8 cellular contexts compared by ENCODE assay signal in genomic region chr2:112626604-112627059, GRCh38. TPM values are rescaled to one million over a fixed set of nuclear protein-coding genes. Genes with fewer than 3 reads are reported as not detected.
A peak's percentile ranks its signal among the peaks of the same experiment; 100 is the strongest.
DNase-seq lines count a peak whose midpoint lies in the region; ATAC-seq and TF ChIP-seq lines count a peak whose summit lies in the region.

No MANE protein-coding gene starts in this region.

- BruUV-seq in OCI-LY7 (replicated peaks; lab: Mats Ljungman, UMichigan): no TSS peak

- peaks cover 57 to 69% of the 10 kb centered on the region in 2 donors for H3K4me1 Mint-ChIP-seq in natural killer cell treated with Interleukin-12 subunit alpha and Interleukin-12 subunit beta and Interleukin-15 and Interleukin-18, amount 100 ng/mL, for 72 hours (ENCODE audit: low read depth in 2 of 2)

- H3K27ac ChIP-seq in OCI-LY7 (ENCODE audit: low read depth, low read length, poor library complexity, severe bottlenecking): no peak overlapping the region
- peak overlapping the region; percentile 46 to 77 (median 68) for H3K27ac ChIP-seq in esophagus muscularis mucosa (replicated peaks in 1 of 4)
- no peak overlapping the region for H3K27ac ChIP-seq in stomach smooth muscle (ENCODE audit: low read length)

- H3K27me3 ChIP-seq in esophagus muscularis mucosa (no peaks in the 10 kb centered on the region), stomach smooth muscle (ENCODE audit: control insufficient read depth in 1 of 2, insufficient read depth in 2 of 2, low read length in 2 of 2) (peaks cover 3 to 4% of the 10 kb centered on the region in 2 donors)

- CTCF ChIA-PET in OCI-LY7 (lab: Charles Lee; ENCODE audit: unreplicated experiment): interaction anchor here (0.6 to 1.4 kb wide), 3 partner anchors 22 to 100 kb away, joined by 3 to 5 read pairs (median 3); no protein-coding TSS in a partner anchor

- peak overlapping the region; percentile 78 for H2AFZ ChIP-seq in OCI-LY7 (ENCODE audit: low read length)

- no peaks in the 10 kb centered on the region for H3K9me3 Mint-ChIP-seq in natural killer cell treated with Interleukin-12 subunit alpha and Interleukin-12 subunit beta and Interleukin-15 and Interleukin-18, amount 100 ng/mL, for 72 hours

- H3K4me3 ChIP-seq in OCI-LY7 (ENCODE audit: low read depth, low read length, poor library complexity, severe bottlenecking) (peak overlapping the region; percentile 23), esophagus muscularis mucosa (peak overlapping the region; percentile 20 to 51 (median 33)), stomach smooth muscle (ENCODE audit: low read length in 2 of 2) (peak overlapping the region; percentile 64 to 69)

- H3K9me3 ChIP-seq in OCI-LY7 (ENCODE audit: low read length) (no peaks in the 10 kb centered on the region), esophagus muscularis mucosa (no peaks in the 10 kb centered on the region), stomach smooth muscle (ENCODE audit: control insufficient read depth in 2 of 2, low read length in 2 of 2) (no peaks in the 10 kb centered on the region)

- peaks cover 15% of the 10 kb centered on the region for H3K4me1 ChIP-seq in OCI-LY7 (ENCODE audit: insufficient read depth, low read length, poor library complexity, severe bottlenecking)
- H3K4me1 ChIP-seq in esophagus muscularis mucosa: peaks cover 18 to 37% (median 27%) of the 10 kb centered on the region in 4 donors
- peaks cover 8% of the 10 kb centered on the region for H3K4me1 ChIP-seq in stomach smooth muscle (ENCODE audit: control insufficient read depth, insufficient read depth, low read length)

- H3K27ac Mint-ChIP-seq in natural killer cell treated with Interleukin-12 subunit alpha and Interleukin-12 subunit beta and Interleukin-15 and Interleukin-18, amount 100 ng/mL, for 72 hours: peak overlapping the region; percentile 72 to 77

- no peaks in the 10 kb centered on the region for H3K79me2 ChIP-seq in OCI-LY7 (ENCODE audit: insufficient read depth, low read depth, low read length)

- 2% methylated on average over 6 of the region's 7 CpGs for WGBS in esophagus muscularis mucosa

- intact Hi-C loops in OCI-LY7 (cut with micrococcal nuclease; ENCODE audit: unreplicated experiment): loop anchor here (1.0 kb wide), 2 partner anchors 65 to 100 kb away; no protein-coding TSS in a partner anchor
- intact Hi-C loops in esophagus muscularis mucosa (cut with DNase I): loop anchor here (2.0 kb wide), 2 partner anchors 64 to 100 kb away; no protein-coding TSS in a partner anchor

- peak overlapping the region; percentile 60 for H3K4me2 ChIP-seq in OCI-LY7 (ENCODE audit: low read length)

- H3K27me3 Mint-ChIP-seq in natural killer cell treated with Interleukin-12 subunit alpha and Interleukin-12 subunit beta and Interleukin-15 and Interleukin-18, amount 100 ng/mL, for 72 hours: no peaks in the 10 kb centered on the region

- ATAC-seq in HG03103 (IDR thresholded peaks at IDR 0.05; ENCODE audit: low read depth, unreplicated experiment) (peak; percentile 51), GM18873 (IDR thresholded peaks at IDR 0.05; ENCODE audit: low FRiP score, unreplicated experiment) (no peak)
- peak; percentile 72 to 75 for ATAC-seq in natural killer cell treated with Interleukin-12 subunit alpha and Interleukin-12 subunit beta and Interleukin-15 and Interleukin-18, amount 100 ng/mL, for 72 hours

- no peaks in the 10 kb centered on the region for H3K9me2 ChIP-seq in OCI-LY7 (ENCODE audit: insufficient read depth, low read length)

- POLR2A ChIA-PET in OCI-LY7 (lab: Charles Lee): interaction anchor here (1.0 kb wide), 1 partner anchor 101 kb away, joined by 4 read pairs; no protein-coding TSS in a partner anchor

- peak; percentile 94 for TF ChIP-seq CTCF in OCI-LY7 (conservative IDR thresholded peaks at IDR 0.05; ENCODE audit: low read length)
- TF ChIP-seq CTCF in esophagus muscularis mucosa (IDR thresholded peaks at IDR 0.05): peak; percentile 75 to 83 (median 82)

- peak; percentile 46 for DNase-seq in DMS79 (lab: John Stamatoyannopoulos, UW)
- DNase-seq in OCI-LY7 (ENCODE audit: low spot score): peak; percentile 72
- DNase-seq in activated T-helper 1 cell treated with Interleukin-2 at 50 U/mL for 16 hours (ENCODE audit: low read depth): peak; percentile 22
- no peak for DNase-seq in esophagus muscularis mucosa (ENCODE audit: extremely low spot score)
- peak; percentile 71 for DNase-seq in natural killer cell treated with Interleukin-12 subunit alpha and Interleukin-12 subunit beta and Interleukin-15 and Interleukin-18, amount 100 ng/mL, for 72 hours (ENCODE audit: low spot score)

- H3K9ac ChIP-seq in stomach smooth muscle (ENCODE audit: low read length in 2 of 2): peak overlapping the region in 1 of 2 donors; percentile 13

- H4K20me1 ChIP-seq in OCI-LY7 (ENCODE audit: insufficient read depth, low read length): no peaks in the 10 kb centered on the region

- no peaks in the 10 kb centered on the region for H3K36me3 Mint-ChIP-seq in natural killer cell treated with Interleukin-12 subunit alpha and Interleukin-12 subunit beta and Interleukin-15 and Interleukin-18, amount 100 ng/mL, for 72 hours

- no peak for TF ChIP-seq EP300 in esophagus muscularis mucosa (IDR thresholded peaks at IDR 0.05)

- H3K4me3 Mint-ChIP-seq in natural killer cell treated with Interleukin-12 subunit alpha and Interleukin-12 subunit beta and Interleukin-15 and Interleukin-18, amount 100 ng/mL, for 72 hours: peak overlapping the region; percentile 74

- H3K36me3 ChIP-seq in OCI-LY7 (ENCODE audit: insufficient read depth, low read length): no peaks in the 10 kb centered on the region
- no peaks in the 10 kb centered on the region for H3K36me3 ChIP-seq in esophagus muscularis mucosa
- no peaks in the 10 kb centered on the region for H3K36me3 ChIP-seq in stomach smooth muscle (ENCODE audit: control insufficient read depth in 2 of 2, insufficient read depth in 2 of 2, low read length in 2 of 2)

- no peak for TF ChIP-seq POLR2A in esophagus muscularis mucosa (IDR thresholded peaks at IDR 0.05; ENCODE audit: low read depth)

RNA-seq across cellular contexts. Expression of gene SLC20A1, which starts 19.1 kb away (rescaled TPM):
- 59.7 and 64.8 TPM in 2 replicates for total RNA-seq in OCI-LY7 (2014; rRNA removed; shearing (Covaris generic))
- total RNA-seq in OCI-LY7 (2022) (86.1 and 89.5 TPM in 2 replicates), esophagus muscularis mucosa (10 to 100 TPM; 12.0 to 34.1 (median 14.9) TPM)
- 100 to 1,000 TPM; 125 to 168 TPM for total RNA-seq in natural killer cell treated with Interleukin-12 subunit alpha and Interleukin-12 subunit beta and Interleukin-15 and Interleukin-18, amount 100 ng/mL, for 72 hours

RNA-seq across cellular contexts. Expression of gene CHCHD5, which starts 42.2 kb away (rescaled TPM):
- 22.3 and 22.5 TPM in 2 replicates for total RNA-seq in OCI-LY7 (2014; rRNA removed; shearing (Covaris generic))
- total RNA-seq in OCI-LY7 (2022): 36.0 and 37.3 TPM in 2 replicates
- total RNA-seq in esophagus muscularis mucosa: 10 to 100 TPM; 12.0 to 21.9 (median 16.1) TPM
- total RNA-seq in natural killer cell treated with Interleukin-12 subunit alpha and Interleukin-12 subunit beta and Interleukin-15 and Interleukin-18, amount 100 ng/mL, for 72 hours: 10 to 100 TPM; 22.0 to 25.7 TPM

Comparison
In these comparisons a context has a peak if more than half of its experiments do, and no peak if none do; other contexts are left out.
1. H3K27ac ChIP-seq: peak in esophagus muscularis mucosa (4 of 4); none in OCI-LY7 (single experiment) and stomach smooth muscle (single experiment).
2. Peak in every context shown above with its lines, with median percentiles within 50 percentile points of each other: H3K4me3 ChIP-seq.